8 cellular contexts compared by ENCODE assay signal in the genomic region with DNA sequence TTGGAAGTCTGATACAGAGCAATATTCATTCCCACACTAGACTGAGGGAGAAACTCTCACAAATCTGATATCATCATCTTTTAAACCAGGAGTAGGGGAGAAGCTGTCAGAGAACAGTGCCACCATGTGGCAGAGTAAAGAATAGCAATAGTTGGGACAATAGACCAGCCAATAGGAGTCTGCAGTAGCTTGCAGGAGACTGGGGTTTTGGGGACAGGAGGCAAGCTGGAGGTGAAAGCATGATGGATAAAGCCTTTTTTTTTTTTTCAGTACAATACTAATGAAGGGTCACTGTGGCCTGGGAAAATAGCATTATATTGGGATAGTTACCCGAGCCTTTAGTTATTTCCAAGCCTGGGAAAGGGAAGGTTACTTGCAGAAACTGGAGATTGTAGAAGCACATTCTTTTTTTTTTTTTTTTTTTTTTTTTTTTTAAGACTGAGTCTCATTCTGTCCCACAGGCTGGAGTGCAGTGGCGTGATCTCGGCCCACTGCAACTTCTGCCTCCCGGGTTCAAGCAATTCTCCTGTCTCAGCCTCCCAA.
DNase-seq lines count a peak whose midpoint lies in the region; ATAC-seq and TF ChIP-seq lines count a peak whose summit lies in the region.

No MANE protein-coding gene starts in this region.

- H3K27me3 Mint-ChIP-seq in activated naive CD4-positive, alpha-beta T cell treated with anti-CD3 and anti-CD28 coated beads, Interleukin-2, amount 10 ng/mL, durations not matched to agents 7 days and 5 days = peaks cover 7% of the 10 kb centered on the region

- POLR2A ChIA-PET in HEK293T (lab: Yijun Ruan, JAX) = interaction anchor here (0.6 to 1.0 kb wide), 2 partner anchors 48 to 77 kb away, joined by 3 read pairs; no protein-coding TSS in a partner anchor

- H3K4me3 ChIP-seq in GM12865 (ENCODE audit: low read depth, low read length) (no peak overlapping the region), MG63 (no peak overlapping the region), psoas muscle (no peak overlapping the region)

- H3K27ac ChIP-seq in psoas muscle = no peak overlapping the region

- peaks cover 1% of the 10 kb centered on the region for H3K36me3 Mint-ChIP-seq in activated naive CD4-positive, alpha-beta T cell treated with anti-CD3 and anti-CD28 coated beads, Interleukin-2, amount 10 ng/mL, durations not matched to agents 7 days and 5 days

- H3K27me3 ChIP-seq in MG63 (peaks cover 2% of the 10 kb centered on the region; the same call in 1 of the 2 replicates), psoas muscle (ENCODE audit: insufficient read depth in 3 of 3, low read length in 2 of 3) (peaks cover 0 to 3% (median 0%) of the 10 kb centered on the region in 3 donors)

- peaks cover 2% of the 10 kb centered on the region for H3K9me3 Mint-ChIP-seq in activated naive CD4-positive, alpha-beta T cell treated with anti-CD3 and anti-CD28 coated beads, Interleukin-2, amount 10 ng/mL, durations not matched to agents 7 days and 5 days

- WGBS in psoas muscle, 3 donors = 51 to 72% (median 65%) methylated on average over 4 of the region's 4 CpGs

- ATAC-seq in psoas muscle = peak; percentile 76 to 85 (median 81)

- peak; percentile 91 for DNase-seq in GM12865 (ENCODE audit: low read depth)
- peak; percentile 87 for DNase-seq in HEK293T (ENCODE audit: extremely low spot score)
- peak; percentile 31 for DNase-seq in MG63
- DNase-seq in SK-MEL-5 (ENCODE audit: low read depth, low spot score) = peak; percentile 85
- peak; percentile 78 for DNase-seq in activated naive CD4-positive, alpha-beta T cell treated with anti-CD3 and anti-CD28 coated beads, Interleukin-2, amount 10 ng/mL, durations not matched to agents 7 days and 5 days
- peak; percentile 83 for DNase-seq in glomerular visceral epithelial cell (ENCODE audit: extremely low spot score)
- DNase-seq in psoas muscle = no peak
- no peak for DNase-seq in GOT3 (lab: John Stamatoyannopoulos, UW)

- H3K4me1 Mint-ChIP-seq in activated naive CD4-positive, alpha-beta T cell treated with anti-CD3 and anti-CD28 coated beads, Interleukin-2, amount 10 ng/mL, durations not matched to agents 7 days and 5 days = peaks cover 16% of the 10 kb centered on the region

- in situ Hi-C loops in SK-MEL-5 (cut with HindIII; ENCODE audit: low pct_unique_long_range_greater_than_20kb, low sequenced_read_pairs) = no loop called here

- H3K4me3 Mint-ChIP-seq in activated naive CD4-positive, alpha-beta T cell treated with anti-CD3 and anti-CD28 coated beads, Interleukin-2, amount 10 ng/mL, durations not matched to agents 7 days and 5 days = no peak overlapping the region

- H3K27ac Mint-ChIP-seq in activated naive CD4-positive, alpha-beta T cell treated with anti-CD3 and anti-CD28 coated beads, Interleukin-2, amount 10 ng/mL, durations not matched to agents 7 days and 5 days = peak overlapping the region; percentile 37

- CTCF ChIA-PET in HEK293T (lab: Yijun Ruan, JAX) = interaction anchor here (0.6 to 2.7 kb wide), 18 partner anchors 9 to 428 kb away, joined by 3 to 29 read pairs (median 4); no protein-coding TSS in a partner anchor
- CTCF ChIA-PET in activated naive CD4-positive, alpha-beta T cell treated with anti-CD3 and anti-CD28 coated beads, Interleukin-2, amount 10 ng/mL, durations not matched to agents 7 days and 5 days (lab: Charles Lee) = interaction anchor here (0.6 to 3.8 kb wide), 27 partner anchors 10 to 1898 kb away, joined by 3 to 135 read pairs (median 4); no protein-coding TSS in a partner anchor

- peak; percentile 78 for TF ChIP-seq CTCF in GM12865 (IDR thresholded peaks at IDR 0.05; ENCODE audit: insufficient read depth, low read depth, low read length, missing control alignments)
- peak; percentile 82 for TF ChIP-seq CTCF in psoas muscle (IDR thresholded peaks at IDR 0.05)

- no peaks in the 10 kb centered on the region for H3K4me1 ChIP-seq in psoas muscle

- H3K9me3 ChIP-seq in MG63 (no peaks in the 10 kb centered on the region), psoas muscle (no peaks in the 10 kb centered on the region)

- intact Hi-C loops in psoas muscle (cut with DNase I) = loop anchor here (2.0 to 5.0 kb wide), 2 partner anchors 45 to 47 kb away; no protein-coding TSS in a partner anchor

- H3K36me3 ChIP-seq in MG63 (no peaks in the 10 kb centered on the region), psoas muscle (ENCODE audit: insufficient read depth in 1 of 2, low read depth in 1 of 2) (no peaks in the 10 kb centered on the region)

TF ChIP-seq in HEK293T, 16 proteins besides CTCF, POLR2A, EP300 and RAD21:
- TF ChIP-seq, protein P1, sequence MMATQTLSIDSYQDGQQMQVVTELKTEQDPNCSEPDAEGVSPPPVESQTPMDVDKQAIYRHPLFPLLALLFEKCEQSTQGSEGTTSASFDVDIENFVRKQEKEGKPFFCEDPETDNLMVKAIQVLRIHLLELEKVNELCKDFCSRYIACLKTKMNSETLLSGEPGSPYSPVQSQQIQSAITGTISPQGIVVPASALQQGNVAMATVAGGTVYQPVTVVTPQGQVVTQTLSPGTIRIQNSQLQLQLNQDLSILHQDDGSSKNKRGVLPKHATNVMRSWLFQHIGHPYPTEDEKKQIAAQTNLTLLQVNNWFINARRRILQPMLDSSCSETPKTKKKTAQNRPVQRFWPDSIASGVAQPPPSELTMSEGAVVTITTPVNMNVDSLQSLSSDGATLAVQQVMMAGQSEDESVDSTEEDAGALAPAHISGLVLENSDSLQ (IDR thresholded peaks at IDR 0.05) = peak; percentile 32; the same call in 1 of the 2 replicates
- no peak for TF ChIP-seq FOXK2 (IDR thresholded peaks at IDR 0.05)

Comparison
In these comparisons a context has a peak if more than half of its experiments do, and no peak if none do; other contexts are left out.
1. DNase-seq: peak in GM12865 (single experiment), HEK293T (single experiment), MG63 (single experiment), SK-MEL-5 (single experiment), activated naive CD4-positive, alpha-beta T cell treated with anti-CD3 and anti-CD28 coated beads, Interleukin-2, amount 10 ng/mL, durations not matched to agents 7 days and 5 days (single experiment) and glomerular visceral epithelial cell (single experiment); none in psoas muscle (0 of 2) and GOT3 (single experiment).